1 cellular context compared by ENCODE assay signal in genomic region chr1:50968021-50968883, GRCh38.
TF ChIP-seq lines count a peak whose summit lies in the region.

No MANE protein-coding gene starts in this region.

TF ChIP-seq in K562, 482 proteins besides CTCF, POLR2A, EP300 and RAD21 (continued from another document):
- TF ChIP-seq, protein P1, sequence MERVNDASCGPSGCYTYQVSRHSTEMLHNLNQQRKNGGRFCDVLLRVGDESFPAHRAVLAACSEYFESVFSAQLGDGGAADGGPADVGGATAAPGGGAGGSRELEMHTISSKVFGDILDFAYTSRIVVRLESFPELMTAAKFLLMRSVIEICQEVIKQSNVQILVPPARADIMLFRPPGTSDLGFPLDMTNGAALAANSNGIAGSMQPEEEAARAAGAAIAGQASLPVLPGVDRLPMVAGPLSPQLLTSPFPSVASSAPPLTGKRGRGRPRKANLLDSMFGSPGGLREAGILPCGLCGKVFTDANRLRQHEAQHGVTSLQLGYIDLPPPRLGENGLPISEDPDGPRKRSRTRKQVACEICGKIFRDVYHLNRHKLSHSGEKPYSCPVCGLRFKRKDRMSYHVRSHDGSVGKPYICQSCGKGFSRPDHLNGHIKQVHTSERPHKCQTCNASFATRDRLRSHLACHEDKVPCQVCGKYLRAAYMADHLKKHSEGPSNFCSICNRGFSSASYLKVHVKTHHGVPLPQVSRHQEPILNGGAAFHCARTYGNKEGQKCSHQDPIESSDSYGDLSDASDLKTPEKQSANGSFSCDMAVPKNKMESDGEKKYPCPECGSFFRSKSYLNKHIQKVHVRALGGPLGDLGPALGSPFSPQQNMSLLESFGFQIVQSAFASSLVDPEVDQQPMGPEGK (CRISPR knock-in tag; IDR thresholded peaks at IDR 0.05; ENCODE audit: borderline replicate concordance) = no peak
- TF ChIP-seq ETV1 (tag; conservative IDR thresholded peaks at IDR 0.05; ENCODE audit: low read depth) (0 out of 2 replicates have a peak, but pooled peaks have one; percentile 21), CEBPB (tag; IDR thresholded peaks at IDR 0.05) (no peak), NCOA1 (IDR thresholded peaks at IDR 0.05; ENCODE audit: low read depth) (no peak; the same call in 1 of the 2 replicates), SAP30 (IDR thresholded peaks at IDR 0.05; ENCODE audit: borderline replicate concordance, insufficient read depth, low read depth, low read length, poor library complexity, severe bottlenecking) (peak; percentile 51), GATAD2A (IDR thresholded peaks at IDR 0.05) (no peak; the same call in 1 of the 2 replicates), ZNF277 (CRISPR knock-in tag; IDR thresholded peaks at IDR 0.05; ENCODE audit: borderline replicate concordance) (no peak), ZNF121 (CRISPR knock-in tag; conservative IDR thresholded peaks at IDR 0.05) (no peak), SPI1 (IDR thresholded peaks at IDR 0.05; ENCODE audit: borderline replicate concordance, low read depth, low read length) (no peak), ILK (tag; IDR thresholded peaks at IDR 0.05; ENCODE audit: borderline replicate concordance, low read depth) (no peak), ZNF512 (tag; IDR thresholded peaks at IDR 0.05) (no peak; the same call in 1 of the 2 replicates), ZNF239 (CRISPR knock-in tag; IDR thresholded peaks at IDR 0.05) (no peak), MXD1 (CRISPR knock-in tag; IDR thresholded peaks at IDR 0.05; ENCODE audit: borderline replicate concordance, poor library complexity, severe bottlenecking) (peak; percentile 10), FOXK2 (conservative IDR thresholded peaks at IDR 0.05 in 1 of 2, IDR thresholded peaks at IDR 0.05 in 1 of 2; ENCODE audit: low read depth in 2 of 2) (peak in 1 of 2 experiments; percentile 71; a peak in 2 of 4 replicates), SAFB2 (IDR thresholded peaks at IDR 0.05; ENCODE audit: borderline replicate concordance, low read depth, low read length, severe bottlenecking) (no peak), ZBTB9 (CRISPR knock-in tag; IDR thresholded peaks at IDR 0.05) (peak; percentile 70; the same call in 1 of the 2 replicates), ZBTB40 (IDR thresholded peaks at IDR 0.05) (0 out of 2 replicates have a peak, but pooled peaks have one; percentile 22), ZBTB40 (CRISPR knock-in tag; IDR thresholded peaks at IDR 0.05) (no peak), CBX5 (IDR thresholded peaks at IDR 0.05; ENCODE audit: borderline replicate concordance, low read depth) (peak; percentile 46; the same call in 1 of the 2 replicates), CBX1 (IDR thresholded peaks at IDR 0.05; ENCODE audit: low read depth) (no peak), SRSF3 (IDR thresholded peaks at IDR 0.05; ENCODE audit: insufficient read depth, low read length) (no peak), SRF (CRISPR knock-in tag; IDR thresholded peaks at IDR 0.05) (peak in 1 of 2 experiments; percentile 57; a peak in 1 of 4 replicates), ZKSCAN1 (IDR thresholded peaks at IDR 0.05; ENCODE audit: low read depth, low read length) (no peak; the same call in 1 of the 2 replicates), GTF2A2 (tag; IDR thresholded peaks at IDR 0.05) (0 out of 2 replicates have a peak, but pooled peaks have one; percentile 17), ZNF57 (CRISPR knock-in tag; IDR thresholded peaks at IDR 0.05) (no peak), ZKSCAN8 (CRISPR knock-in tag; IDR thresholded peaks at IDR 0.05) (no peak), ZNF175 (CRISPR knock-in tag; IDR thresholded peaks at IDR 0.05; ENCODE audit: low read depth) (no peak), NCOA6 (IDR thresholded peaks at IDR 0.05) (peak; percentile 69)
- TF ChIP-seq, protein P2, sequence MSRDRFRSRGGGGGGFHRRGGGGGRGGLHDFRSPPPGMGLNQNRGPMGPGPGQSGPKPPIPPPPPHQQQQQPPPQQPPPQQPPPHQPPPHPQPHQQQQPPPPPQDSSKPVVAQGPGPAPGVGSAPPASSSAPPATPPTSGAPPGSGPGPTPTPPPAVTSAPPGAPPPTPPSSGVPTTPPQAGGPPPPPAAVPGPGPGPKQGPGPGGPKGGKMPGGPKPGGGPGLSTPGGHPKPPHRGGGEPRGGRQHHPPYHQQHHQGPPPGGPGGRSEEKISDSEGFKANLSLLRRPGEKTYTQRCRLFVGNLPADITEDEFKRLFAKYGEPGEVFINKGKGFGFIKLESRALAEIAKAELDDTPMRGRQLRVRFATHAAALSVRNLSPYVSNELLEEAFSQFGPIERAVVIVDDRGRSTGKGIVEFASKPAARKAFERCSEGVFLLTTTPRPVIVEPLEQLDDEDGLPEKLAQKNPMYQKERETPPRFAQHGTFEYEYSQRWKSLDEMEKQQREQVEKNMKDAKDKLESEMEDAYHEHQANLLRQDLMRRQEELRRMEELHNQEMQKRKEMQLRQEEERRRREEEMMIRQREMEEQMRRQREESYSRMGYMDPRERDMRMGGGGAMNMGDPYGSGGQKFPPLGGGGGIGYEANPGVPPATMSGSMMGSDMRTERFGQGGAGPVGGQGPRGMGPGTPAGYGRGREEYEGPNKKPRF (IDR thresholded peaks at IDR 0.05; ENCODE audit: low read depth, low read length) = no peak
- TF ChIP-seq, protein P3, sequence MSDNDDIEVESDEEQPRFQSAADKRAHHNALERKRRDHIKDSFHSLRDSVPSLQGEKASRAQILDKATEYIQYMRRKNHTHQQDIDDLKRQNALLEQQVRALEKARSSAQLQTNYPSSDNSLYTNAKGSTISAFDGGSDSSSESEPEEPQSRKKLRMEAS (CRISPR knock-in tag; IDR thresholded peaks at IDR 0.05) = peak; percentile 71; the same call in 1 of the 2 replicates
- TF ChIP-seq, protein P4, sequence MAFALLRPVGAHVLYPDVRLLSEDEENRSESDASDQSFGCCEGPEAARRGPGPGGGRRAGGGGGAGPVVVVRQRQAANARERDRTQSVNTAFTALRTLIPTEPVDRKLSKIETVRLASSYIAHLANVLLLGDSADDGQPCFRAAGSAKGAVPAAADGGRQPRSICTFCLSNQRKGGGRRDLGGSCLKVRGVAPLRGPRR (CRISPR knock-in tag; IDR thresholded peaks at IDR 0.05) = no peak
- TF ChIP-seq, protein P5, sequence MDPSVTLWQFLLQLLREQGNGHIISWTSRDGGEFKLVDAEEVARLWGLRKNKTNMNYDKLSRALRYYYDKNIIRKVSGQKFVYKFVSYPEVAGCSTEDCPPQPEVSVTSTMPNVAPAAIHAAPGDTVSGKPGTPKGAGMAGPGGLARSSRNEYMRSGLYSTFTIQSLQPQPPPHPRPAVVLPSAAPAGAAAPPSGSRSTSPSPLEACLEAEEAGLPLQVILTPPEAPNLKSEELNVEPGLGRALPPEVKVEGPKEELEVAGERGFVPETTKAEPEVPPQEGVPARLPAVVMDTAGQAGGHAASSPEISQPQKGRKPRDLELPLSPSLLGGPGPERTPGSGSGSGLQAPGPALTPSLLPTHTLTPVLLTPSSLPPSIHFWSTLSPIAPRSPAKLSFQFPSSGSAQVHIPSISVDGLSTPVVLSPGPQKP (CRISPR knock-in tag; IDR thresholded peaks at IDR 0.05) = no peak; the same call in 1 of the 2 replicates
